33 cellular contexts compared by ENCODE assay signal in the genomic region with DNA sequence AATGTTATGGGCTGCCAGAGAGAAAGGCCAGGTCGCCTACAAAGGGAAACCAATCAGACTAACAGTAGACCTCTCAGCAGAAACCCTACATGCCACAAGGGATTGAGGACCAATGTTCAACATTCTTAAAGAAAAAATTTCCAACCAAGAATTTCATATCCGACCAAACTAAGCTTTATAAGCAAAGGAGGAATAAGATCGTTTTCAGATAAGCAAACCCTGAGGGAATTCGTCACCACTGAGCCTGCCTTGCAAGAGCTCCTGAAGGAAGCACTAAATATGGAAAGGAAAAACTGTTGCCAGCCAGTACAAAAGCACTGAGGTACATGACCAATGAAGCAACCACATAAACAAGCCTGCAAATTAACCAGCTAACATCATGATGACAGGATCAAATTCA. TPM values are rescaled to one million over a fixed set of nuclear protein-coding genes. Genes with fewer than 3 reads are reported as not detected.
"Had no signal": no experiment of that assay in that cellular context is flagged by ENCODE, and none has a peak within 500 bp of the region (broad histone marks: within the 10 kb centered on the region; RNA-seq: fewer than 3 reads in every experiment).

No MANE protein-coding gene starts in this region.

- H3K36me3 ChIP-seq: ascending aorta, brain microvascular endothelial cell, cardiac muscle cell had no signal

- H3K27me3 Mint-ChIP-seq: activated CD4-positive, alpha-beta T cell treated with anti-CD3 and anti-CD28 coated beads, Interleukin-2, amount 10 ng/mL, durations not matched to agents 24 days and 14 days had no signal

- H3K4me3 Mint-ChIP-seq: activated B cell treated with CpG ODN at 0.5 μM for 24 hours; activated CD4-positive, alpha-beta T cell treated with anti-CD3 and anti-CD28 coated beads, Interleukin-2, amount 10 ng/mL, durations not matched to agents 24 days and 14 days; activated CD8-positive, alpha-beta memory T cell treated with anti-CD3 and anti-CD28 coated beads, Interleukin-2, amount 10 ng/mL, durations not matched to agents 7 days and 5 days; activated naive CD8-positive, alpha-beta T cell treated with anti-CD3 and anti-CD28 coated beads, Interleukin-2, amount 50 U/mL, for 24 hours; activated T-cell treated with anti-CD3 and anti-CD28 coated beads, Interleukin-2, amount 50 U/mL, for 24 hours; activated T-helper 1 cell treated with anti-CD3 and anti-CD28 coated beads, Interleukin-12 subunit alpha, Interleukin-12 subunit beta, Interleukin-2, Interleukin-4 antibody, amounts not matched to agents 30 ng/mL and 10 ng/mL and 1 ng/mL, durations not matched to agents 14 hours and 24 hours and 36 hours; T-helper 1 cell treated with Interleukin-12 subunit alpha and Interleukin-12 subunit beta and Interleukin-4 antibody, amounts not matched to agents 30 μg/mL and 1 μg/mL, for 36 hours had no signal

- DNase-seq: activated B cell treated with CpG ODN at 0.5 μM for 24 hours; activated CD4-positive, alpha-beta T cell treated with anti-CD3 and anti-CD28 coated beads for 1 hour; activated CD4-positive, alpha-beta T cell treated with anti-CD3 and anti-CD28 coated beads, Interleukin-2, amount 10 ng/mL, durations not matched to agents 24 days and 14 days; activated CD4-positive, alpha-beta T cell treated with anti-CD3 and anti-CD28 coated beads, Interleukin-2, amount 50 U/mL, for 48 hours; activated CD8-positive, alpha-beta memory T cell treated with anti-CD3 and anti-CD28 coated beads, Interleukin-2, amount 10 ng/mL, durations not matched to agents 7 days and 5 days; activated effector memory CD4-positive, alpha-beta T cell treated with Interleukin-2 at 50 U/mL for 16 hours; activated naive CD4-positive, alpha-beta T cell; activated naive CD8-positive, alpha-beta T cell treated with anti-CD3 and anti-CD28 coated beads, Interleukin-2, amount 50 U/mL, for 24 hours; activated T-cell treated with anti-CD3 and anti-CD28 coated beads, Interleukin-2, amount 50 U/mL, for 24 hours; amniotic stem cell; brain microvascular endothelial cell; KG1; MG63; MV-4-11; NCI-H1092 treated with DMSO at 0.1 percent for 48 hours; NCI-H1417 treated with DMSO at 0.1 percent for 48 hours; NCI-H1694; NCI-H2029; NCI-H2107; NCI-H2171 treated with DMSO at 0.1 percent for 48 hours; NCI-H226; NCI-H510A; NCI-H526 treated with DMSO at 0.1 percent for 48 hours; NK-92 treated with Interleukin-12 subunit alpha and Interleukin-12 subunit beta, amount 100 ng/mL, for 24 hours; OCI-M1; Right ventricle myocardium superior had no signal

- H3K4me3 ChIP-seq: ascending aorta, cardiac muscle cell, MG63 had no signal

- ATAC-seq: activated CD8-positive, alpha-beta memory T cell treated with anti-CD3 and anti-CD28 coated beads, Interleukin-2, amount 10 ng/mL, durations not matched to agents 7 days and 5 days; activated naive CD4-positive, alpha-beta T cell treated with anti-CD3 and anti-CD28 coated beads, Interleukin-2, amount 50 U/mL, for 72 hours; activated naive CD8-positive, alpha-beta T cell treated with anti-CD3 and anti-CD28 coated beads, Interleukin-2, amount 50 U/mL, for 24 hours; Panc1 had no signal

- H3K27ac Mint-ChIP-seq: activated B cell treated with CpG ODN at 0.5 μM for 24 hours; activated CD4-positive, alpha-beta T cell treated with anti-CD3 and anti-CD28 coated beads, Interleukin-2, amount 10 ng/mL, durations not matched to agents 24 days and 14 days; activated CD8-positive, alpha-beta memory T cell treated with anti-CD3 and anti-CD28 coated beads, Interleukin-2, amount 10 ng/mL, durations not matched to agents 7 days and 5 days; activated naive CD4-positive, alpha-beta T cell treated with anti-CD3 and anti-CD28 coated beads, Interleukin-2, amount 50 U/mL, for 72 hours; activated naive CD8-positive, alpha-beta T cell treated with anti-CD3 and anti-CD28 coated beads, Interleukin-2, amount 50 U/mL, for 24 hours; activated T-cell treated with anti-CD3 and anti-CD28 coated beads, Interleukin-2, amount 50 U/mL, for 24 hours; activated T-helper 1 cell treated with anti-CD3 and anti-CD28 coated beads, Interleukin-12 subunit alpha, Interleukin-12 subunit beta, Interleukin-2, Interleukin-4 antibody, amounts not matched to agents 30 ng/mL and 10 ng/mL and 1 ng/mL, durations not matched to agents 14 hours and 24 hours and 36 hours; T-helper 1 cell treated with Interleukin-12 subunit alpha and Interleukin-12 subunit beta and Interleukin-4 antibody, amounts not matched to agents 30 μg/mL and 1 μg/mL, for 36 hours had no signal

- H3K27ac ChIP-seq: ascending aorta, brain microvascular endothelial cell, cardiac muscle cell, RWPE1 had no signal

- H3K27me3 ChIP-seq: ascending aorta, brain microvascular endothelial cell, cardiac muscle cell, MG63 had no signal

- H3K4me1 Mint-ChIP-seq: activated B cell treated with CpG ODN at 0.5 μM for 24 hours; activated CD4-positive, alpha-beta T cell treated with anti-CD3 and anti-CD28 coated beads, Interleukin-2, amount 10 ng/mL, durations not matched to agents 24 days and 14 days; activated naive CD8-positive, alpha-beta T cell treated with anti-CD3 and anti-CD28 coated beads, Interleukin-2, amount 50 U/mL, for 24 hours had no signal

- H3K4me1 ChIP-seq: ascending aorta had no signal

RNA-seq across cellular contexts. Expression of a gene that starts 33.1 kb away (rescaled TPM):
- total RNA-seq: activated CD4-positive, alpha-beta T cell treated with anti-CD3 and anti-CD28 coated beads, Interleukin-2, amount 10 ng/mL, durations not matched to agents 24 days and 14 days; activated CD8-positive, alpha-beta memory T cell treated with anti-CD3 and anti-CD28 coated beads, Interleukin-2, amount 10 ng/mL, durations not matched to agents 7 days and 5 days; activated naive CD4-positive, alpha-beta T cell treated with anti-CD3 and anti-CD28 coated beads, Interleukin-2, amount 50 U/mL, for 72 hours; activated T-helper 1 cell treated with anti-CD3 and anti-CD28 coated beads, Interleukin-12 subunit alpha, Interleukin-12 subunit beta, Interleukin-2, Interleukin-4 antibody, amounts not matched to agents 30 ng/mL and 10 ng/mL and 1 ng/mL, durations not matched to agents 14 hours and 24 hours and 36 hours had no signal

RNA-seq across cellular contexts. Expression of a gene that starts 47.1 kb away (rescaled TPM):
- total RNA-seq: activated CD8-positive, alpha-beta memory T cell treated with anti-CD3 and anti-CD28 coated beads, Interleukin-2, amount 10 ng/mL, durations not matched to agents 7 days and 5 days; activated T-helper 1 cell treated with anti-CD3 and anti-CD28 coated beads, Interleukin-12 subunit alpha, Interleukin-12 subunit beta, Interleukin-2, Interleukin-4 antibody, amounts not matched to agents 30 ng/mL and 10 ng/mL and 1 ng/mL, durations not matched to agents 14 hours and 24 hours and 36 hours; ascending aorta had no signal
